7 cellular contexts compared by ENCODE assay signal in genomic region chr2:242018416-242018815, GRCh38.
A peak's percentile ranks its signal among the peaks of the same experiment; 100 is the strongest.
DNase-seq lines count a peak whose midpoint lies in the region; ATAC-seq and TF ChIP-seq lines count a peak whose summit lies in the region.
"Not testable (repeated sequence)": the region's sequence is repeated elsewhere in the genome, so short reads cannot be mapped to it uniquely, and the experiment has no call there.

No MANE protein-coding gene starts in this region.

- ATAC-seq in T-helper 17 cell, left lung: not testable (repeated sequence)

- not testable (repeated sequence) for H4K8ac ChIP-seq in neuronal stem cell (ENCODE audit: low read depth, low read length)

- not testable (repeated sequence) for H2BK120ac ChIP-seq in neuronal stem cell (ENCODE audit: low read depth, low read length)

- H3K23ac ChIP-seq in neuronal stem cell (ENCODE audit: low read depth, low read length, poor library complexity) = peak overlapping the region; percentile 17

- peaks cover 30% of the 10 kb centered on the region for H3K27me3 Mint-ChIP-seq in T-helper 17 cell
- peaks cover 40% of the 10 kb centered on the region for H3K27me3 Mint-ChIP-seq in activated naive CD4-positive, alpha-beta T cell treated with anti-CD3 and anti-CD28 coated beads, Interleukin-2, amount 10 ng/mL, durations not matched to agents 7 days and 5 days

- not testable (repeated sequence) for H2AFZ ChIP-seq in neuronal stem cell (ENCODE audit: low read length)

- not testable (repeated sequence) for H3K4me2 ChIP-seq in neuronal stem cell (ENCODE audit: insufficient read depth, low read length, poor library complexity, severe bottlenecking)

- not testable (repeated sequence) for TF ChIP-seq POLR2A in sigmoid colon (IDR thresholded peaks at IDR 0.05)

- intact Hi-C loops in cardiac septum (cut with DNase I); left lung (cut with DNase I); sigmoid colon (cut with DNase I): not testable (repeated sequence)

- H2AK5ac ChIP-seq in neuronal stem cell (ENCODE audit: low read depth, low read length) = not testable (repeated sequence)

- WGBS in neuronal stem cell (ENCODE audit: extremely low coverage in 2 of 2, insufficient read length in 2 of 2, insufficient replicate concordance in 1 of 2), 2 donors = no CpG with 5 or more reads among the region's 10 CpGs
- 79 to 82% methylated on average over 10 of the region's 10 CpGs for WGBS in sigmoid colon, 2 donors

- not testable (repeated sequence) for H3K27ac ChIP-seq in left lung; neuronal stem cell (replicated peaks; ENCODE audit: low read length); sigmoid colon

- peaks cover 20% of the 10 kb centered on the region for H3K4me1 Mint-ChIP-seq in T-helper 17 cell
- not testable (repeated sequence) for H3K4me1 Mint-ChIP-seq in activated naive CD4-positive, alpha-beta T cell treated with anti-CD3 and anti-CD28 coated beads, Interleukin-2, amount 10 ng/mL, durations not matched to agents 7 days and 5 days

- not testable (repeated sequence) for H3K9me3 ChIP-seq in T-helper 17 cell (ENCODE audit: control insufficient read depth, low read length, poor library complexity, severe bottlenecking); left lung; neuronal stem cell (replicated peaks in 1 of 2; ENCODE audit: control insufficient read depth in 2 of 2, insufficient read depth in 1 of 2, low read depth in 1 of 2, low read length in 2 of 2); sigmoid colon

- not testable (repeated sequence) for H3K14ac ChIP-seq in neuronal stem cell (ENCODE audit: low read length)

- TF ChIP-seq EP300 in sigmoid colon (IDR thresholded peaks at IDR 0.05) = not testable (repeated sequence)

- not testable (repeated sequence) for H3K36me3 ChIP-seq in left lung; neuronal stem cell (replicated peaks in 1 of 2; ENCODE audit: control insufficient read depth in 2 of 2, insufficient read depth in 2 of 2, low read length in 2 of 2); sigmoid colon

- not testable (repeated sequence) for H2BK12ac ChIP-seq in neuronal stem cell (ENCODE audit: low read length)

- peaks cover 12% of the 10 kb centered on the region for H3K9me3 Mint-ChIP-seq in activated naive CD4-positive, alpha-beta T cell treated with anti-CD3 and anti-CD28 coated beads, Interleukin-2, amount 10 ng/mL, durations not matched to agents 7 days and 5 days

- H3K36me3 Mint-ChIP-seq in T-helper 17 cell (ENCODE audit: low read depth); activated naive CD4-positive, alpha-beta T cell treated with anti-CD3 and anti-CD28 coated beads, Interleukin-2, amount 10 ng/mL, durations not matched to agents 7 days and 5 days: not testable (repeated sequence)

- H3K18ac ChIP-seq in neuronal stem cell (ENCODE audit: low read length) = peak overlapping the region; percentile 64

- H3K27ac Mint-ChIP-seq in T-helper 17 cell = peak overlapping the region; percentile 21
- not testable (repeated sequence) for H3K27ac Mint-ChIP-seq in activated naive CD4-positive, alpha-beta T cell treated with anti-CD3 and anti-CD28 coated beads, Interleukin-2, amount 10 ng/mL, durations not matched to agents 7 days and 5 days

- not testable (repeated sequence) for H4K91ac ChIP-seq in neuronal stem cell (ENCODE audit: low read depth, low read length, poor library complexity)

- not testable (repeated sequence) for H3K4me1 ChIP-seq in left lung; neuronal stem cell (ENCODE audit: control insufficient read depth in 2 of 2, insufficient read depth in 1 of 2, low read depth in 1 of 2, low read length in 2 of 2); sigmoid colon

- not testable (repeated sequence) for H3K4ac ChIP-seq in neuronal stem cell (ENCODE audit: low read length)

- not testable (repeated sequence) for H2BK15ac ChIP-seq in neuronal stem cell (ENCODE audit: low read length)

- not testable (repeated sequence) for H3K9ac ChIP-seq in neuronal stem cell (ENCODE audit: low read depth, low read length, poor library complexity)

- CTCF ChIA-PET in activated naive CD4-positive, alpha-beta T cell treated with anti-CD3 and anti-CD28 coated beads, Interleukin-2, amount 10 ng/mL, durations not matched to agents 7 days and 5 days (lab: Charles Lee) = not testable (repeated sequence)

- not testable (repeated sequence) for H3K27me3 ChIP-seq in left lung; neuronal stem cell (ENCODE audit: control insufficient read depth in 3 of 3, insufficient read depth in 3 of 3, low read depth in 1 of 3, low read length in 3 of 3); sigmoid colon

- not testable (repeated sequence) for H3K4me3 Mint-ChIP-seq in T-helper 17 cell; activated naive CD4-positive, alpha-beta T cell treated with anti-CD3 and anti-CD28 coated beads, Interleukin-2, amount 10 ng/mL, durations not matched to agents 7 days and 5 days

- TF ChIP-seq CTCF in left lung (IDR thresholded peaks at IDR 0.05); sigmoid colon (IDR thresholded peaks at IDR 0.05): not testable (repeated sequence)

- H3K4me3 ChIP-seq in left lung; neuronal stem cell (ENCODE audit: low read length in 2 of 2); sigmoid colon: not testable (repeated sequence)

- DNase-seq in DMS53 (lab: John Stamatoyannopoulos, UW) (peak; percentile 1), cardiac septum (ENCODE audit: low spot score) (peak; percentile 55), left lung (peak; percentile 2 to 29), sigmoid colon (peak; percentile 40)
- DNase-seq in T-helper 17 cell; neuronal stem cell (ENCODE audit: low spot score): not testable (repeated sequence)
- peak; percentile 5 for DNase-seq in activated naive CD4-positive, alpha-beta T cell treated with anti-CD3 and anti-CD28 coated beads, Interleukin-2, amount 10 ng/mL, durations not matched to agents 7 days and 5 days

- H2BK5ac ChIP-seq in neuronal stem cell (ENCODE audit: low read length) = not testable (repeated sequence)

- not testable (repeated sequence) for H3K79me1 ChIP-seq in neuronal stem cell (ENCODE audit: low read depth, low read length)
